8 cellular contexts compared by ENCODE assay signal in the genomic region with DNA sequence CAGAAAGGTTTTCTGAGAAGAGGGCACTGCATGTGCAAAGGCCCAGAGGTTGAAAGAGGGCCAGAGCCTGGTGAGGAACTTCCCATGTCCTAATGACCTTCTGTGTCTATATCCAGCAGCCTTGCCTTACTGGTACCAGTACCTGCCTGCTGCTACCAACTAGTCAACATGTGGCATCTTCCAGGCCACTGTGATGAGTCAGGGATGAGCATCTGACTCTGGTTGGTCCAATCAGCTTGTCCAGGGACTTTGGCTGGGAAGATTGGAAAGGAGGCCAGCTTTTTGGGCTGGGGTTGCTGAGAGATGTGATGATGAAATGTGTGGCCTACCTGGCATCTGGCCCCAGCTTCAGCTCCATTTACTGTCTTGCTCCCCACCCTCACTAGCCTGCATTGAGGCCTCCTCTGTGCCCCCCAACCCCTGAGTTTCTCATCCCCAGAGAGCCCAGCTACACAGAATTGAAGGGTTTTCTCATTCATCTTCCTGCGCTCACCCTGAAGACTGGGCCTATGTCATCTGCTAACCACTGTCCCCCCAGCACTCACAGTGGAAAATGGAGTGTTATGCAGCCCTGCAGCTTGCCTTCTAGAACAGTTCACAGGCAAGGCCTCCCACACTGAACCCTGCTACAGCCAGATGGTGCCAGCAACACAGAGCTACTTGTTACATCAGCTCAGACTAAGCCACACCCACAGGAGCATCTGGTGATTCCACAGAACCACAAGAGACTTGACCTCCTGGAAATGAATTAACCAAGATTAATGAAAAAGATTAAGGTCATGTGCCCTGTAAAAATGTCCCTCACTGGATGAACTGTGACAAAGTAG. TPM values are rescaled to one million over a fixed set of nuclear protein-coding genes. Genes with fewer than 3 reads are reported as not detected.
DNase-seq lines count a peak whose midpoint lies in the region; ATAC-seq and TF ChIP-seq lines count a peak whose summit lies in the region.

No MANE protein-coding gene starts in this region.

- intact Hi-C loops in CD14-positive monocyte (cut with micrococcal nuclease): loop anchor here (5.0 kb wide), 1 partner anchor 37 kb away; the partner anchor contains the start of gene WDR82 (in 2 of the 2)
- intact Hi-C loops in sciatic nerve (cut with DNase I): no loop called here

- H3K27me3 Mint-ChIP-seq in CD14-positive monocyte (ENCODE audit: low read depth in 3 of 3): no peaks in the 10 kb centered on the region

- H3K4me3 Mint-ChIP-seq in CD14-positive monocyte: peak overlapping the region; percentile 67 to 90

- H3K9me3 Mint-ChIP-seq in CD14-positive monocyte: peaks cover 0 to 5% (median 0%) of the 10 kb centered on the region in 7 donors

- DNase-seq in CD14-positive monocyte (ENCODE audit: low spot score) (peak; percentile 76), HAP-1 (ENCODE audit: low spot score in 2 of 2) (peak in 1 of 2 experiments; percentile 47), RWPE1 (ENCODE audit: low spot score) (peak; percentile 69), adipocyte (ENCODE audit: low read depth) (peak; percentile 92), right atrium auricular region (ENCODE audit: low spot score) (peak; percentile 82), sciatic nerve (ENCODE audit: low spot score) (peak; percentile 70), DMS79 treated with DMSO at 0.1 percent for 48 hours (lab: John Stamatoyannopoulos, UW) (no peak)

- H3K27ac ChIP-seq in RWPE1 (peak overlapping the region; percentile 95), right atrium auricular region (peak overlapping the region; percentile 93 to 95)

- no peaks in the 10 kb centered on the region for H3K9me3 ChIP-seq in HAP-1
- no peaks in the 10 kb centered on the region for H3K9me3 ChIP-seq in adipocyte (ENCODE audit: control insufficient read depth, low read length)
- no peaks in the 10 kb centered on the region for H3K9me3 ChIP-seq in right atrium auricular region

- H3K36me3 Mint-ChIP-seq in CD14-positive monocyte: peaks cover 13 to 17% of the 10 kb centered on the region in 2 donors

- CTCF ChIA-PET in RWPE1 (lab: Yijun Ruan, JAX): no interaction called here

- peak overlapping the region; percentile 86 to 95 (median 92) for H3K27ac Mint-ChIP-seq in CD14-positive monocyte

- H3K4me1 ChIP-seq in HAP-1: peaks cover 30% of the 10 kb centered on the region
- peaks cover 50% of the 10 kb centered on the region for H3K4me1 ChIP-seq in adipocyte (ENCODE audit: control insufficient read depth, insufficient read depth, low read length)
- peaks cover 0 to 59% of the 10 kb centered on the region in 2 donors for H3K4me1 ChIP-seq in right atrium auricular region

- no peak for TF ChIP-seq CTCF in CD14-positive monocyte (IDR thresholded peaks at IDR 0.05)
- TF ChIP-seq CTCF in RWPE1 (conservative IDR thresholded peaks at IDR 0.05; ENCODE audit: low read depth): no peak
- no peak for TF ChIP-seq CTCF in right atrium auricular region (IDR thresholded peaks at IDR 0.05)

- peaks cover 73% of the 10 kb centered on the region for H3K4me1 Mint-ChIP-seq in CD14-positive monocyte

- H3K36me3 ChIP-seq in HAP-1 (replicated peaks) (no peaks in the 10 kb centered on the region), adipocyte (ENCODE audit: control insufficient read depth, insufficient read depth, low read length, severe bottlenecking) (no peaks in the 10 kb centered on the region), right atrium auricular region (no peaks in the 10 kb centered on the region)

- in situ Hi-C loops in HAP-1 (cut with MboI; ENCODE audit: low sequenced_read_pairs): no loop called here

- POLR2A ChIA-PET in RWPE1 (lab: Yijun Ruan, JAX; ENCODE audit: low non-redundant PET): interaction anchor here (0.5 kb wide), 1 partner anchor 36 kb away, joined by 4 read pairs; no protein-coding TSS in a partner anchor

- ATAC-seq in sciatic nerve (peak; percentile 50), GM18909 (IDR thresholded peaks at IDR 0.05; ENCODE audit: poor library complexity, unreplicated experiment) (no peak)

- H3K4me3 ChIP-seq in HAP-1 (peak overlapping the region; percentile 95), adipocyte (ENCODE audit: low read length) (peak overlapping the region; percentile 87), right atrium auricular region (peak overlapping the region in 1 of 2 donors; percentile 85)

- H3K27me3 ChIP-seq in HAP-1 (ENCODE audit: low read depth) (no peaks in the 10 kb centered on the region), adipocyte (replicated peaks; ENCODE audit: control insufficient read depth, insufficient read depth, low read length) (no peaks in the 10 kb centered on the region), right atrium auricular region (no peaks in the 10 kb centered on the region)

- H3K9ac ChIP-seq in adipocyte (ENCODE audit: low read length): peak overlapping the region; percentile 99

RNA-seq across cellular contexts. Expression of gene TWF2, which starts 1.3 kb away (rescaled TPM):
- polyA plus RNA-seq in CD14-positive monocyte: 100 to 1,000 TPM; 176 to 199 TPM
- 10 to 100 TPM; 54.4 to 58.6 TPM for total RNA-seq in right atrium auricular region
- total RNA-seq in sciatic nerve: 39.8 TPM

RNA-seq across cellular contexts. Expression of gene PPM1M, which starts 5.3 kb away (rescaled TPM):
- 100 to 1,000 TPM in 1 of 2 donors, 10 to 100 TPM in 1; 92.8 to 120 TPM for polyA plus RNA-seq in CD14-positive monocyte
- total RNA-seq in right atrium auricular region (1 to 10 TPM; 5.7 to 8.1 TPM), sciatic nerve (36.9 TPM)

RNA-seq across cellular contexts. Expression of gene TLR9, which starts 14.8 kb away (rescaled TPM):
- polyA plus RNA-seq in CD14-positive monocyte: not detected
- not detected for total RNA-seq in right atrium auricular region
- total RNA-seq in sciatic nerve: 1.1 TPM

RNA-seq across cellular contexts. Expression of gene WDR82, which starts 38.2 kb away (rescaled TPM):
- 10 to 100 TPM; 27.3 to 33.4 TPM for polyA plus RNA-seq in CD14-positive monocyte
- total RNA-seq in right atrium auricular region (10 to 100 TPM; 43.2 to 43.8 TPM), sciatic nerve (71.5 TPM)

RNA-seq across cellular contexts. Expression of gene ALAS1, which starts 42.3 kb away (rescaled TPM):
- polyA plus RNA-seq in CD14-positive monocyte: 10 to 100 TPM; 20.9 to 38.7 TPM
- total RNA-seq in right atrium auricular region (100 to 1,000 TPM in 1 of 2 donors, 10 to 100 TPM in 1; 69.7 to 103 TPM), sciatic nerve (39.1 TPM)
